Comparison of ENCODE assay signal across 8 cellular contexts in genomic region chr19:42279902-42280760, GRCh38. TPM values are rescaled to one million over a fixed set of nuclear protein-coding genes. Genes with fewer than 3 reads are reported as not detected.
A peak's percentile ranks its signal among the peaks of the same experiment; 100 is the strongest.
DNase-seq lines count a peak whose midpoint lies in the region; ATAC-seq and TF ChIP-seq lines count a peak whose summit lies in the region.

No MANE protein-coding gene starts in this region.

- H3K36me3 ChIP-seq in RWPE2 (ENCODE audit: low read depth): peaks cover 23% of the 10 kb centered on the region
- H3K36me3 ChIP-seq in neuron (ENCODE audit: insufficient read depth, low read length): peaks cover 2% of the 10 kb centered on the region

- H2AFZ ChIP-seq in neuron (ENCODE audit: low read depth, low read length): peak overlapping the region; percentile 49

- no peaks in the 10 kb centered on the region for H3K27me3 ChIP-seq in RWPE2 (ENCODE audit: insufficient read depth, poor library complexity, severe bottlenecking)
- H3K27me3 ChIP-seq in foreskin keratinocyte: no peaks in the 10 kb centered on the region
- H3K27me3 ChIP-seq in neuron (ENCODE audit: insufficient read depth, low read length): no peaks in the 10 kb centered on the region

- peak overlapping the region; percentile 68 for H3K4me3 ChIP-seq in RWPE2 (ENCODE audit: severe bottlenecking)
- H3K4me3 ChIP-seq in neuron (ENCODE audit: low read length): peak overlapping the region; percentile 77

- H3K4me1 ChIP-seq in RWPE2 (ENCODE audit: insufficient read depth, poor library complexity, severe bottlenecking) (peaks cover 44% of the 10 kb centered on the region), foreskin keratinocyte (peaks cover 27% of the 10 kb centered on the region), neuron (ENCODE audit: insufficient read depth, low read length) (peaks cover 40% of the 10 kb centered on the region)

- peak overlapping the region; percentile 97 for H3K27ac ChIP-seq in RWPE2 (ENCODE audit: poor library complexity, severe bottlenecking)
- peak overlapping the region; percentile 1 for H3K27ac ChIP-seq in foreskin keratinocyte

- H3K9me3 ChIP-seq in RWPE2 (ENCODE audit: severe bottlenecking): no peaks in the 10 kb centered on the region
- H3K9me3 ChIP-seq in neuron (ENCODE audit: low read length): no peaks in the 10 kb centered on the region

- ATAC-seq in GM19455 (IDR thresholded peaks at IDR 0.05; ENCODE audit: unreplicated experiment): peak; percentile 32
- peak; percentile 51 for ATAC-seq in RWPE2 (ENCODE audit: low read depth)
- ATAC-seq in foreskin keratinocyte: peak; percentile 17

- peak; percentile 80 for DNase-seq in CD1c-positive myeloid dendritic cell (ENCODE audit: extremely low spot score)
- peak; percentile 96 for DNase-seq in RWPE2 (ENCODE audit: low spot score)
- DNase-seq in activated gamma-delta T cell treated with anti-CD3 and anti-CD28 coated beads, Interleukin-2, amount 50 U/mL, for 16 hours (ENCODE audit: low read depth): peak; percentile 71
- peak; percentile 63 to 82 for DNase-seq in foreskin keratinocyte
- DNase-seq in stromal cell of bone marrow (ENCODE audit: low read depth): peak; percentile 88

- peak; percentile 60 for TF ChIP-seq CTCF in LNCAP (IDR thresholded peaks at IDR 0.05)
- peak; percentile 94 for TF ChIP-seq CTCF in RWPE2 (IDR thresholded peaks at IDR 0.05; ENCODE audit: poor library complexity, severe bottlenecking)
- TF ChIP-seq CTCF in foreskin keratinocyte (conservative IDR thresholded peaks at IDR 0.05): peak; percentile 96

RNA-seq across cellular contexts. Expression of gene CIC, which starts 11.1 kb away (rescaled TPM):
- 37.4 and 40.7 TPM in 2 replicates for total RNA-seq in foreskin keratinocyte
- 32.2 and 36.1 TPM in 2 replicates for polyA plus RNA-seq in foreskin keratinocyte

RNA-seq across cellular contexts. Expression of gene PRR19, which starts 21.8 kb away (rescaled TPM):
- total RNA-seq in foreskin keratinocyte: 1.4 and 1.5 TPM in 2 replicates
- 2.3 TPM in 2 replicates for polyA plus RNA-seq in foreskin keratinocyte

RNA-seq across cellular contexts. Expression of gene PAFAH1B3, which starts 22.3 kb away (rescaled TPM):
- total RNA-seq in foreskin keratinocyte: 71.9 and 82.9 TPM in 2 replicates
- 106 and 121 TPM in 2 replicates for polyA plus RNA-seq in foreskin keratinocyte

RNA-seq across cellular contexts. Expression of gene ERF, which starts 25.2 kb away (rescaled TPM):
- total RNA-seq in foreskin keratinocyte: 83.9 and 91.9 TPM in 2 replicates
- 87.6 and 96.7 TPM in 2 replicates for polyA plus RNA-seq in foreskin keratinocyte

RNA-seq across cellular contexts. Expression of gene TMEM145, which starts 33.0 kb away (rescaled TPM):
- total RNA-seq in foreskin keratinocyte: not detected in 2 replicates
- 0.04 TPM in 1 of 2 replicates, not detected in the other for polyA plus RNA-seq in foreskin keratinocyte

Comparison
In these comparisons a context has a peak if more than half of its experiments do, and no peak if none do; other contexts are left out.
1. Peak in every context shown above with its lines: DNase-seq, ATAC-seq, H3K4me3 ChIP-seq and H3K27ac ChIP-seq.